ENCODE assay signal across 11 cellular contexts in genomic region chr20:44166477-44166876, GRCh38. TPM values are rescaled to one million over a fixed set of nuclear protein-coding genes. Genes with fewer than 3 reads are reported as not detected.
DNase-seq lines count a peak whose midpoint lies in the region; ATAC-seq, FAIRE-seq and TF ChIP-seq lines count a peak whose summit lies in the region.
"Had no signal": no experiment of that assay in that cellular context is flagged by ENCODE, and none has a peak within 500 bp of the region (broad histone marks: within the 10 kb centered on the region; RNA-seq: fewer than 3 reads in every experiment).

No MANE protein-coding gene starts in this region.

- peak overlapping the region; percentile 69; the same call in 1 of the 2 replicates for H3K4me2 ChIP-seq in IMR-90 (ENCODE audit: low read depth, low read length)
- H3K4me2 ChIP-seq in GM12878 (ENCODE audit: control insufficient read depth, insufficient read depth), result no peak overlapping the region
- H3K4me2 ChIP-seq in keratinocyte (ENCODE audit: control insufficient read depth, extremely low read depth, insufficient read depth, low read depth, low read length), result peak overlapping the region; percentile 54

- intact Hi-C loops in IMR-90 (cut with micrococcal nuclease), result no loop called here
- intact Hi-C loops in GM12878 (cut with micrococcal nuclease; ENCODE audit: unreplicated experiment), result no loop called here
- intact Hi-C loops in transverse colon (cut with DNase I; ENCODE audit: low total_unique reads), result no loop called here

- H3K27me3 ChIP-seq in IMR-90 (ENCODE audit: control insufficient read depth, insufficient read depth, low read length) (no peaks in the 10 kb centered on the region; the same call in 1 of the 2 replicates), GM12878 (replicated peaks in 1 of 2; ENCODE audit: control insufficient read depth in 2 of 2, insufficient read depth in 2 of 2, low read length in 1 of 2) (peaks cover 3 to 6% of the 10 kb centered on the region in 2 experiments; a peak in 2 of 4 replicates), keratinocyte (ENCODE audit: control insufficient read depth, extremely low read depth, insufficient read depth, low read length) (no peaks in the 10 kb centered on the region), transverse colon (peaks cover 15% of the 10 kb centered on the region), BE2C (peaks cover 16% of the 10 kb centered on the region; the same call in 1 of the 2 replicates)

- SMC1A ChIA-PET in GM12878 (lab: Charles Lee; ENCODE audit: uncharacterized antibody, unreplicated experiment), result no interaction called here

- H3K9ac ChIP-seq in IMR-90 (ENCODE audit: low read depth, low read length) (peak overlapping the region; percentile 40; the same call in 1 of the 2 replicates), GM12878 (ENCODE audit: control insufficient read depth, insufficient read depth, low read length) (no peak overlapping the region), keratinocyte (ENCODE audit: control insufficient read depth, extremely low read depth, insufficient read depth, low read length) (no peak overlapping the region)

- H2BK15ac ChIP-seq in IMR-90 (ENCODE audit: low read depth, low read length), result peak overlapping the region; percentile 32; the same call in 1 of the 3 replicates

- H4K5ac ChIP-seq in IMR-90 (ENCODE audit: low read depth, low read length), result peak overlapping the region; percentile 9; the same call in 1 of the 2 replicates

- no peak for TF ChIP-seq RAD21 in IMR-90 (IDR thresholded peaks at IDR 0.05; ENCODE audit: low read length)
- TF ChIP-seq RAD21 in GM12878 (IDR thresholded peaks at IDR 0.05; ENCODE audit: insufficient read depth, low read depth, low read length), result no peak

- TF ChIP-seq CTCF in IMR-90 (conservative IDR thresholded peaks at IDR 0.05; ENCODE audit: low read depth, low read length) (no peak), GM12878 (IDR thresholded peaks at IDR 0.05 in 2 of 3, conservative IDR thresholded peaks at IDR 0.05 in 1 of 3; ENCODE audit: control insufficient read depth in 2 of 3, extremely low read depth in 1 of 3, insufficient read depth in 1 of 3, low read depth in 3 of 3, low read length in 3 of 3) (no peak), keratinocyte (optimal IDR thresholded peaks at IDR 0.05 in 1 of 3, IDR thresholded peaks at IDR 0.05 in 1 of 3, conservative IDR thresholded peaks at IDR 0.05 in 1 of 3; ENCODE audit: extremely low read depth in 1 of 3, insufficient read depth in 2 of 3, low read length in 3 of 3) (no peak), transverse colon (IDR thresholded peaks at IDR 0.05) (no peak), BE2C (IDR thresholded peaks at IDR 0.05; ENCODE audit: low read depth, low read length) (no peak)

- H3K23ac ChIP-seq in IMR-90 (ENCODE audit: low read depth, low read length), result peak overlapping the region; percentile 44; the same call in 1 of the 2 replicates

- dilution Hi-C loops in IMR-90 (cut with HindIII; ENCODE audit: low sequenced_read_pairs, unreplicated experiment), result no loop called here
- dilution Hi-C loops in keratinocyte (cut with MboI; ENCODE audit: extremely low pct_ligation_motif_present, low sequenced_read_pairs), result no loop called here

- in situ Hi-C loops in IMR-90 (cut with MboI; ENCODE audit: low sequenced_read_pairs), result no loop called here
- in situ Hi-C loops in GM12878 (cut with MboI), result no loop called here
- in situ Hi-C loops in transverse colon (cut with MboI; ENCODE audit: low pct_ligation_motif_present in 1 of 4, low pct_unique_long_range_greater_than_20kb in 1 of 4, low sequenced_read_pairs in 3 of 4), result no loop called here

- RAD21 ChIA-PET in GM12878 (lab: Charles Lee; ENCODE audit: unreplicated experiment), result no interaction called here

- H3K56ac ChIP-seq in IMR-90 (ENCODE audit: extremely low read depth, insufficient read depth, low read length), result peak overlapping the region; percentile 47

- H2AFZ ChIP-seq in IMR-90 (replicated peaks; ENCODE audit: low read length, poor library complexity) (peak overlapping the region; percentile 66), GM12878 (ENCODE audit: control insufficient read depth, low read depth, low read length) (no peak overlapping the region), keratinocyte (ENCODE audit: control insufficient read depth, low read length) (no peak overlapping the region)

- FAIRE-seq in GM12878 (lab: Jason Lieb, UNC) (no peak), keratinocyte (lab: Jason Lieb, UNC) (no peak)
- FAIRE-seq: G401.6 had no signal

- POLR2A ChIA-PET in IMR-90 (lab: Charles Lee; ENCODE audit: unreplicated experiment), result interaction anchor here (0.6 kb wide), 1 partner anchor 12 kb away, joined by 3 read pairs; no protein-coding TSS in a partner anchor
- POLR2A ChIA-PET in GM12878 (lab: Charles Lee), result no interaction called here

- peak overlapping the region; percentile 48; the same call in 1 of the 2 replicates for H3K18ac ChIP-seq in IMR-90 (ENCODE audit: low read depth, low read length)

- H2BK20ac ChIP-seq in IMR-90 (ENCODE audit: low read depth, low read length), result peak overlapping the region; percentile 48

- H2AK9ac ChIP-seq in IMR-90 (replicated peaks; ENCODE audit: low read depth, low read length, poor library complexity), result peak overlapping the region; percentile 69

- H3K27ac ChIP-seq in IMR-90 (ENCODE audit: insufficient read depth, low read length) (peak overlapping the region; percentile 39), GM12878 (ENCODE audit: control insufficient read depth, insufficient read depth) (no peak overlapping the region), keratinocyte (ENCODE audit: control insufficient read depth, insufficient read depth, low read length) (no peak overlapping the region), transverse colon (peak overlapping the region; percentile 60 to 90 (median 79))

- TF ChIP-seq POLR2A in IMR-90 (IDR thresholded peaks at IDR 0.05; ENCODE audit: low read depth, low read length) (no peak), GM12878 (IDR thresholded peaks at IDR 0.05; ENCODE audit: low read depth, low read length) (no peak), transverse colon (IDR thresholded peaks at IDR 0.05) (no peak)

- H3K14ac ChIP-seq in IMR-90 (replicated peaks; ENCODE audit: low read depth, low read length), result peak overlapping the region; percentile 49

- CTCF ChIA-PET in IMR-90 (lab: Yijun Ruan, JAX), result interaction anchor here (0.6 to 1.1 kb wide), 2 partner anchors 29 to 576 kb away, joined by 3 read pairs; partner anchors contain the start of gene IFT52
- CTCF ChIA-PET in GM12878 (lab: Yijun Ruan, JAX), result interaction anchor here (1.5 to 3.1 kb wide), 2 partner anchors 23 to 50 kb away, joined by 4 to 10 read pairs; no protein-coding TSS in a partner anchor

- BruUV-seq in IMR-90 (replicated peaks; lab: Mats Ljungman, UMichigan) (no TSS peak), GM12878 (replicated peaks; lab: Mats Ljungman, UMichigan) (no TSS peak)

- H4K20me1 ChIP-seq in IMR-90 (ENCODE audit: insufficient read depth, low read length), result no peaks in the 10 kb centered on the region
- H4K20me1 ChIP-seq in GM12878 (ENCODE audit: control insufficient read depth, insufficient read depth), result no peaks in the 10 kb centered on the region
- no peaks in the 10 kb centered on the region for H4K20me1 ChIP-seq in keratinocyte (ENCODE audit: control insufficient read depth, extremely low read depth, insufficient read depth, low read length)

- peak overlapping the region; percentile 78 for H4K91ac ChIP-seq in IMR-90 (ENCODE audit: insufficient read depth, low read depth, low read length)

- H4K8ac ChIP-seq in IMR-90 (ENCODE audit: low read depth in 2 of 2, low read length in 2 of 2), result peak overlapping the region; percentile 13 to 71; a peak in 3 of 4 replicates

- H3K79me2 ChIP-seq in GM12878 (ENCODE audit: control insufficient read depth, insufficient read depth, low read length) (no peaks in the 10 kb centered on the region), keratinocyte (ENCODE audit: control insufficient read depth, insufficient read depth, low read length) (no peaks in the 10 kb centered on the region)

- peaks cover 10% of the 10 kb centered on the region for H3K4me1 ChIP-seq in IMR-90 (ENCODE audit: control insufficient read depth, insufficient read depth, low read length)
- no peaks in the 10 kb centered on the region for H3K4me1 ChIP-seq in GM12878 (ENCODE audit: control insufficient read depth, insufficient read depth, low read length)
- H3K4me1 ChIP-seq in keratinocyte (ENCODE audit: control insufficient read depth, extremely low read depth, insufficient read depth, low read length), result peaks cover 22% of the 10 kb centered on the region
- peaks cover 0 to 6% (median 1%) of the 10 kb centered on the region in 4 donors for H3K4me1 ChIP-seq in transverse colon
- H3K4me1 ChIP-seq in BE2C, result no peaks in the 10 kb centered on the region

- peaks cover 19% of the 10 kb centered on the region for H3K9me1 ChIP-seq in IMR-90 (ENCODE audit: insufficient read depth, low read length)
- H3K9me1 ChIP-seq in keratinocyte (ENCODE audit: control insufficient read depth, extremely low read depth, insufficient read depth, low read length), result no peaks in the 10 kb centered on the region

- H3K36me3 ChIP-seq in IMR-90 (ENCODE audit: control insufficient read depth, insufficient read depth, low read length) (no peaks in the 10 kb centered on the region), GM12878 (ENCODE audit: control insufficient read depth in 2 of 2, insufficient read depth in 2 of 2, low read length in 1 of 2) (no peaks in the 10 kb centered on the region), keratinocyte (ENCODE audit: control insufficient read depth in 2 of 2, extremely low read depth in 1 of 2, insufficient read depth in 2 of 2, low read length in 2 of 2) (no peaks in the 10 kb centered on the region), transverse colon (no peaks in the 10 kb centered on the region), BE2C (no peaks in the 10 kb centered on the region)

- H3K4ac ChIP-seq in IMR-90 (ENCODE audit: low read depth, low read length), result peak overlapping the region; percentile 44

- ATAC-seq in IMR-90 (ENCODE audit: low read depth), result peak; percentile 74
- no peak for ATAC-seq in GM12878

- H3K79me1 ChIP-seq in IMR-90 (ENCODE audit: low read depth in 1 of 2, low read length in 2 of 2), result peaks cover 0 to 8% of the 10 kb centered on the region in 2 experiments; a peak in 2 of 4 replicates

- peak; percentile 12 for DNase-seq in IMR-90
- no peak for DNase-seq in GM12878 (ENCODE audit: low read depth, low spot score)
- DNase-seq in keratinocyte (ENCODE audit: low read depth, low spot score), result no peak
- DNase-seq in transverse colon, result no peak
- DNase-seq in BE2C, result no peak
- DNase-seq in HT-29 (ENCODE audit: low spot score), result no peak
- DNase-seq in putamen (ENCODE audit: low spot score), result no peak
- DNase-seq: activated effector memory CD4-positive, alpha-beta T cell treated with Interleukin-2 at 50 U/mL for 16 hours; KG1; NCI-H524 had no signal

- peak overlapping the region; percentile 58 for H2BK120ac ChIP-seq in IMR-90 (ENCODE audit: low read depth, low read length)

- TF ChIP-seq EP300 in GM12878 (IDR thresholded peaks at IDR 0.05; ENCODE audit: borderline replicate concordance in 1 of 2, control insufficient read depth in 1 of 2, low read depth in 2 of 2, low read length in 2 of 2) (no peak), transverse colon (IDR thresholded peaks at IDR 0.05; ENCODE audit: low read depth) (no peak)

- no CpG with 5 or more reads among the region's 4 CpGs for WGBS in IMR-90 (ENCODE audit: extremely low coverage in 2 of 2, insufficient read length in 1 of 2), 2 experiments
- WGBS in GM12878 (ENCODE audit: insufficient coverage, insufficient replicate concordance, low lambda C conversion rate, missing lambda C conversion rate), result 47% methylated on average over 4 of the region's 4 CpGs
- WGBS in transverse colon (ENCODE audit: low coverage in 1 of 2), 2 donors, result 28% methylated on average over 4 of the region's 4 CpGs; no CpG with 5 or more reads in 1 of the 2 donors

- H2AK5ac ChIP-seq in IMR-90 (ENCODE audit: low read depth, low read length), result peak overlapping the region; percentile 15; the same call in 1 of the 2 replicates

- H2BK5ac ChIP-seq in IMR-90 (ENCODE audit: low read depth, low read length, poor library complexity, severe bottlenecking), result peak overlapping the region; percentile 51

- no peaks in the 10 kb centered on the region for H3K9me3 ChIP-seq in IMR-90 (ENCODE audit: control insufficient read depth, insufficient read depth, low read length)
- no peaks in the 10 kb centered on the region for H3K9me3 ChIP-seq in GM12878 (replicated peaks; ENCODE audit: control insufficient read depth, insufficient read depth, low read length)
- no peaks in the 10 kb centered on the region for H3K9me3 ChIP-seq in keratinocyte (ENCODE audit: control insufficient read depth, low read depth, low read length)
- no peaks in the 10 kb centered on the region for H3K9me3 ChIP-seq in transverse colon
- H3K9me3 ChIP-seq in BE2C, result peaks cover 2% of the 10 kb centered on the region; the same call in 1 of the 2 replicates

- H3K4me3 ChIP-seq in IMR-90 (ENCODE audit: insufficient read depth, low read depth, low read length) (no peak overlapping the region), GM12878 (no peak overlapping the region), keratinocyte (ENCODE audit: control insufficient read depth in 2 of 3, extremely low read depth in 1 of 3, insufficient read depth in 2 of 3, low read depth in 1 of 3, low read length in 3 of 3) (no peak overlapping the region), transverse colon (no peak overlapping the region), BE2C (ENCODE audit: low read depth, low read length) (no peak overlapping the region)

RNA-seq across cellular contexts. Expression of gene JPH2, which starts 20.5 kb away (rescaled TPM):
- total RNA-seq in IMR-90 (2012; rRNA removed) (0.54 and 0.83 TPM in 2 replicates), GM12878 (2014; rRNA removed) (not detected in 2 replicates), GM12878 (2014; rRNA removed; fragmentation: Illumina TruSeq; extraction: Trizol) (not detected in 2 replicates), GM12878 (2021) (not detected in 2 replicates), transverse colon (100 to 1,000 TPM in 1 of 4 donors, 10 to 100 TPM in 2, 1 to 10 TPM in 1; 9.8 to 216 (median 18.3) TPM)
- polyA plus RNA-seq in IMR-90 (2012; rRNA removed) (0.44 TPM in 2 replicates), GM12878 (2011; rRNA removed) (0.07 and 0.16 TPM in 2 replicates), GM12878 (2014; fragmentation: Illumina TruSeq; extraction: Trizol) (not detected in 2 replicates), GM12878 (2014; fragmentation: Nextera tagmentation; extraction: Ambion mirVana) (not detected), GM12878 (2014; rRNA removed) (not detected in 2 replicates), GM12878 (2016; fragmentation: Nextera tagmentation; extraction: Ambion mirVana) (not detected), keratinocyte (2.5 to 2.9 TPM (median 2.8 TPM) in 3 replicates)
- 0.31 and 0.60 TPM in 2 replicates for polyA plus RNA-seq in IMR-90 (2012; cell fraction: cytosol; rRNA removed)
- 0.40 and 0.71 TPM in 2 replicates for polyA plus RNA-seq in IMR-90 (2012; cell fraction: nucleus; rRNA removed; ENCODE audit: low replicate concordance)
- 0.27 and 0.42 TPM in 2 replicates for total RNA-seq in GM12878 (2013; cell fraction: nucleolus; rRNA removed)
- polyA plus RNA-seq in GM12878 (2011; ENCODE audit: low read depth), result not detected
- 0.10 and 0.12 TPM in 2 replicates for polyA plus RNA-seq in GM12878 (2011; cell fraction: cytosol; rRNA removed)
- 0.37 and 0.40 TPM in 2 replicates for polyA plus RNA-seq in GM12878 (2011; cell fraction: nucleus; rRNA removed)
- polyA plus RNA-seq in GM12878 (2012), result 0.05 and 0.07 TPM in 2 replicates
- polyA minus RNA-seq in GM12878 (2011; rRNA and poly(A)+ RNA removed), result 0.26 and 0.29 TPM in 2 replicates
- polyA minus RNA-seq in GM12878 (2011; cell fraction: cytosol; rRNA and poly(A)+ RNA removed), result not detected in 2 replicates
- 0.24 and 0.29 TPM in 2 replicates for polyA minus RNA-seq in GM12878 (2011; cell fraction: nucleus; rRNA and poly(A)+ RNA removed)
- polyA plus RNA-seq in keratinocyte (2011; ENCODE audit: low read depth), result 0.45 TPM
- 1.4 and 2.4 TPM in 2 replicates for polyA plus RNA-seq in keratinocyte (2011; cell fraction: cytosol; rRNA removed)
- 3.6 and 6.7 TPM in 2 replicates for polyA plus RNA-seq in keratinocyte (2011; cell fraction: nucleus; rRNA removed)
- polyA plus RNA-seq in keratinocyte (2012; ENCODE audit: low replicate concordance), result 2.0 and 4.1 TPM in 2 replicates
- polyA minus RNA-seq in keratinocyte, result 4.6 to 7.2 TPM (median 6.0 TPM) in 3 replicates
- polyA minus RNA-seq in keratinocyte (2011; cell fraction: cytosol; rRNA and poly(A)+ RNA removed), result 5.4 TPM
- polyA minus RNA-seq in keratinocyte (2011; cell fraction: nucleus; rRNA and poly(A)+ RNA removed), result 3.9 and 7.4 TPM in 2 replicates
- 0.22 TPM for polyA plus RNA-seq in BE2C (2012; ENCODE audit: insufficient read depth, insufficient read length, low read depth)
- 0.03 and 0.18 TPM in 2 replicates for total RNA-seq in HT-29 (2014; rRNA removed; shearing (Covaris generic))

RNA-seq across cellular contexts. Expression of gene OSER1, which starts 44.1 kb away (rescaled TPM):
- total RNA-seq in IMR-90 (2012; rRNA removed), result 66.9 and 70.6 TPM in 2 replicates
- 27.7 and 32.6 TPM in 2 replicates for polyA plus RNA-seq in IMR-90 (2012; rRNA removed)
- 10.3 and 11.0 TPM in 2 replicates for polyA plus RNA-seq in IMR-90 (2012; cell fraction: cytosol; rRNA removed)
- 20.0 and 103 TPM in 2 replicates for polyA plus RNA-seq in IMR-90 (2012; cell fraction: nucleus; rRNA removed; ENCODE audit: low replicate concordance)
- total RNA-seq in GM12878 (2013; cell fraction: nucleolus; rRNA removed), result 14.2 and 15.2 TPM in 2 replicates
- 19.3 and 21.0 TPM in 2 replicates for total RNA-seq in GM12878 (2014; rRNA removed)
- 22.2 and 23.2 TPM in 2 replicates for total RNA-seq in GM12878 (2014; rRNA removed; fragmentation: Illumina TruSeq; extraction: Trizol)
- total RNA-seq in GM12878 (2021), result 20.4 and 21.6 TPM in 2 replicates
- 38.1 TPM for polyA plus RNA-seq in GM12878 (2011; ENCODE audit: low read depth)
- polyA plus RNA-seq in GM12878 (2011; rRNA removed), result 52.5 and 54.0 TPM in 2 replicates
- 33.3 and 39.4 TPM in 2 replicates for polyA plus RNA-seq in GM12878 (2011; cell fraction: cytosol; rRNA removed)
- polyA plus RNA-seq in GM12878 (2011; cell fraction: nucleus; rRNA removed), result 31.7 and 56.8 TPM in 2 replicates
- 30.5 and 42.3 TPM in 2 replicates for polyA plus RNA-seq in GM12878 (2012)
- 28.4 and 37.4 TPM in 2 replicates for polyA plus RNA-seq in GM12878 (2014; fragmentation: Illumina TruSeq; extraction: Trizol)
- polyA plus RNA-seq in GM12878 (2014; fragmentation: Nextera tagmentation; extraction: Ambion mirVana), result 10 to 100 TPM; 50.3 to 63.8 TPM
- polyA plus RNA-seq in GM12878 (2014; rRNA removed), result 22.6 and 23.9 TPM in 2 replicates
- polyA plus RNA-seq in GM12878 (2016; fragmentation: Nextera tagmentation; extraction: Ambion mirVana), result 10 to 100 TPM; 28.4 to 33.0 TPM
- polyA minus RNA-seq in GM12878 (2011; rRNA and poly(A)+ RNA removed), result 31.2 and 45.4 TPM in 2 replicates
- polyA minus RNA-seq in GM12878 (2011; cell fraction: cytosol; rRNA and poly(A)+ RNA removed), result 11.9 and 13.2 TPM in 2 replicates
- polyA minus RNA-seq in GM12878 (2011; cell fraction: nucleus; rRNA and poly(A)+ RNA removed), result 9.2 and 10.0 TPM in 2 replicates
- polyA plus RNA-seq in keratinocyte, result 33.5 to 41.5 TPM (median 34.9 TPM) in 3 replicates
- 33.0 TPM for polyA plus RNA-seq in keratinocyte (2011; ENCODE audit: low read depth)
- 20.7 and 35.6 TPM in 2 replicates for polyA plus RNA-seq in keratinocyte (2011; cell fraction: cytosol; rRNA removed)
- 60.0 and 60.2 TPM in 2 replicates for polyA plus RNA-seq in keratinocyte (2011; cell fraction: nucleus; rRNA removed)
- 21.4 and 76.0 TPM in 2 replicates for polyA plus RNA-seq in keratinocyte (2012; ENCODE audit: low replicate concordance)
- polyA minus RNA-seq in keratinocyte, result 17.3 to 21.4 TPM (median 17.9 TPM) in 3 replicates
- polyA minus RNA-seq in keratinocyte (2011; cell fraction: cytosol; rRNA and poly(A)+ RNA removed), result 12.9 TPM
- polyA minus RNA-seq in keratinocyte (2011; cell fraction: nucleus; rRNA and poly(A)+ RNA removed), result 8.9 and 12.3 TPM in 2 replicates
- total RNA-seq in transverse colon, result 10 to 100 TPM; 11.2 to 38.0 (median 26.2) TPM
- polyA plus RNA-seq in BE2C (2012; ENCODE audit: insufficient read depth, insufficient read length, low read depth), result 67.6 TPM
- 44.3 and 46.3 TPM in 2 replicates for total RNA-seq in HT-29 (2014; rRNA removed; shearing (Covaris generic))

Comparison
In these comparisons a context has a peak if more than half of its experiments do, and no peak if none do; other contexts are left out.
1. H3K27ac ChIP-seq: peak in IMR-90 (single experiment) and transverse colon (4 of 4); none in GM12878 (single experiment) and keratinocyte (single experiment).